Comparison of ENCODE assay signal across 8 cellular contexts in genomic region chr1:225454733-225455132, GRCh38. TPM values are rescaled to one million over a fixed set of nuclear protein-coding genes. Genes with fewer than 3 reads are reported as not detected.
A peak's percentile ranks its signal among the peaks of the same experiment; 100 is the strongest.
DNase-seq lines count a peak whose midpoint lies in the region; ATAC-seq and TF ChIP-seq lines count a peak whose summit lies in the region.

No MANE protein-coding gene starts in this region.

- H3K27ac Mint-ChIP-seq in activated naive CD8-positive, alpha-beta T cell treated with anti-CD3 and anti-CD28 coated beads for 36 hours: peak overlapping the region; percentile 32
- H3K27ac Mint-ChIP-seq in glutamatergic neuron (ENCODE audit: unreplicated experiment): no peak overlapping the region

- H3K4me1 ChIP-seq in right lobe of liver: peaks cover 0 to 15% (median 3%) of the 10 kb centered on the region in 4 donors

- no peak overlapping the region for H3K4me3 ChIP-seq in right lobe of liver

- no peak for TF ChIP-seq CTCF in right lobe of liver (IDR thresholded peaks at IDR 0.05)
- no peak for TF ChIP-seq CTCF in glutamatergic neuron (IDR thresholded peaks at IDR 0.05; ENCODE audit: partially characterized antibody, unreplicated experiment)
- TF ChIP-seq CTCF in GM10266 (IDR thresholded peaks at IDR 0.05; ENCODE audit: control insufficient read depth, insufficient read depth, low read depth, missing control alignments): no peak

- no peaks in the 10 kb centered on the region for H3K36me3 ChIP-seq in right lobe of liver

- DNase-seq in NCI-H1436 treated with DMSO at 0.1 percent for 48 hours (lab: John Stamatoyannopoulos, UW) (peak; percentile 28), NCI-H1436 (lab: John Stamatoyannopoulos, UW) (no peak), NOMO-1 treated with dmso at 0.1 percent for 144 hours (lab: John Stamatoyannopoulos, UW; ENCODE audit: unreplicated experiment) (peak; percentile 8), right lobe of liver (no peak), glutamatergic neuron (no peak), GM10266 (ENCODE audit: extremely low spot score) (no peak)
- peak; percentile 68 for DNase-seq in activated naive CD8-positive, alpha-beta T cell treated with anti-CD3 and anti-CD28 coated beads for 36 hours
- DNase-seq in stimulated activated naive CD8-positive, alpha-beta T cell treated with anti-CD3 and anti-CD28 coated beads, Interleukin-15, Interleukin-2, amounts not matched to agents 100 U/mL and 50 U/mL, for 24 hours: peak; percentile 84

- peaks cover 38% of the 10 kb centered on the region for H3K4me1 Mint-ChIP-seq in activated naive CD8-positive, alpha-beta T cell treated with anti-CD3 and anti-CD28 coated beads for 36 hours
- no peaks in the 10 kb centered on the region for H3K4me1 Mint-ChIP-seq in glutamatergic neuron (ENCODE audit: low read depth, unreplicated experiment)

- no peaks in the 10 kb centered on the region for H3K36me3 Mint-ChIP-seq in activated naive CD8-positive, alpha-beta T cell treated with anti-CD3 and anti-CD28 coated beads for 36 hours
- peaks cover 11% of the 10 kb centered on the region for H3K36me3 Mint-ChIP-seq in glutamatergic neuron (ENCODE audit: unreplicated experiment)

- TF ChIP-seq POLR2A in right lobe of liver (IDR thresholded peaks at IDR 0.05): no peak

- intact Hi-C loops in right lobe of liver (cut with DNase I): no loop called here

- no peaks in the 10 kb centered on the region for H3K9me3 ChIP-seq in right lobe of liver

- WGBS in right lobe of liver (ENCODE audit: insufficient coverage, low coverage, low lambda C conversion rate, missing lambda C conversion rate): 39% methylated on average over 5 of the region's 5 CpGs

- no peaks in the 10 kb centered on the region for H3K27me3 ChIP-seq in right lobe of liver

- H3K9me3 Mint-ChIP-seq in activated naive CD8-positive, alpha-beta T cell treated with anti-CD3 and anti-CD28 coated beads for 36 hours: no peaks in the 10 kb centered on the region
- H3K9me3 Mint-ChIP-seq in glutamatergic neuron (ENCODE audit: unreplicated experiment): peaks cover 6% of the 10 kb centered on the region

- H3K27ac ChIP-seq in right lobe of liver: peak overlapping the region in 1 of 3 donors; percentile 41

- peak overlapping the region; percentile 16 for H3K4me3 Mint-ChIP-seq in activated naive CD8-positive, alpha-beta T cell treated with anti-CD3 and anti-CD28 coated beads for 36 hours
- no peak overlapping the region for H3K4me3 Mint-ChIP-seq in glutamatergic neuron (ENCODE audit: unreplicated experiment)

- ATAC-seq in right lobe of liver: peak in 3 of 4 donors; percentile 12 to 74 (median 15)
- peak; percentile 98 for ATAC-seq in stimulated activated naive CD8-positive, alpha-beta T cell treated with anti-CD3 and anti-CD28 coated beads, Interleukin-15, Interleukin-2, amounts not matched to agents 100 U/mL and 50 U/mL, for 24 hours

- H3K27me3 Mint-ChIP-seq in activated naive CD8-positive, alpha-beta T cell treated with anti-CD3 and anti-CD28 coated beads for 36 hours: no peaks in the 10 kb centered on the region
- H3K27me3 Mint-ChIP-seq in glutamatergic neuron (ENCODE audit: unreplicated experiment): peaks cover 11% of the 10 kb centered on the region

RNA-seq across cellular contexts. Expression of gene LBR, which starts 26.9 kb away (rescaled TPM):
- 100 to 1,000 TPM; 128 to 140 TPM for total RNA-seq in activated naive CD8-positive, alpha-beta T cell treated with anti-CD3 and anti-CD28 coated beads for 36 hours
- total RNA-seq in right lobe of liver (10 to 100 TPM; 21.9 to 41.8 (median 31.4) TPM), glutamatergic neuron (ENCODE audit: unreplicated experiment) (93.9 TPM)

Comparison
In these comparisons a context has a peak if more than half of its experiments do, and no peak if none do; other contexts are left out.
1. DNase-seq: peak in NCI-H1436 treated with DMSO at 0.1 percent for 48 hours (single experiment), NOMO-1 treated with dmso at 0.1 percent for 144 hours (single experiment), activated naive CD8-positive, alpha-beta T cell treated with anti-CD3 and anti-CD28 coated beads for 36 hours (single experiment) and stimulated activated naive CD8-positive, alpha-beta T cell treated with anti-CD3 and anti-CD28 coated beads, Interleukin-15, Interleukin-2, amounts not matched to agents 100 U/mL and 50 U/mL, for 24 hours (single experiment); none in NCI-H1436 (single experiment), right lobe of liver (0 of 3), glutamatergic neuron (single experiment) and GM10266 (single experiment).